Comparison of ENCODE assay signal across 8 cellular contexts in the genomic region with DNA sequence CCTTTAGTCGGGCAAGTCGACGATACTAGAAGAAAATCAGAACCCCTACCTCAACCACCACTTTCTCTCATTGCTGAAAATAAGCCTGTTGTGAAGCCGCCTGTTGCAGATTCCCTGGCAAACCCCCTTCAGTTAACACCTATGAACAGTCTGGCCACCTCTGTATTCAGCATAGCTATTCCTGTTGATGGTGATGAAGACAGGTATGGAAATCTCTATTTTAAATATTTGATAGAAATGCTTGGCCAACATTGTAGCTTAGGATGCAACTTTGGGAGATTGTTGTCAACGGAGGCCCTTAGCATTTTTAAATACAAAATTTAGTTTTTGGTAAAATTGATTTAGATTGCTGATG. TPM values are rescaled to one million over a fixed set of nuclear protein-coding genes. Genes with fewer than 3 reads are reported as not detected.
DNase-seq lines count a peak whose midpoint lies in the region; ATAC-seq and TF ChIP-seq lines count a peak whose summit lies in the region.

No MANE protein-coding gene starts in this region.

- H3K9me3 ChIP-seq in iPS DF 6.9 (ENCODE audit: control insufficient read depth, insufficient read depth, low read length) = no peaks in the 10 kb centered on the region

- TF ChIP-seq CTCF in activated B cell treated with CpG ODN at 0.5 μM for 24 hours (IDR thresholded peaks at IDR 0.05) = no peak

- no peak for ATAC-seq in activated B cell treated with CpG ODN at 0.5 μM for 24 hours (ENCODE audit: low read depth)
- ATAC-seq in stimulated activated naive B cell treated with anti-CD40 and anti-IgM and Interleukin-4, amounts not matched to agents 10 μg/mL and 1 μg/mL and 100 μg/mL, for 72 hours (replicated peaks) = no peak
- ATAC-seq in GM21515 (IDR thresholded peaks at IDR 0.05; ENCODE audit: unreplicated experiment) = no peak

- H3K4me3 ChIP-seq in iPS DF 6.9 (ENCODE audit: low read length) = peak overlapping the region; percentile 46

- H3K4me1 ChIP-seq in iPS DF 6.9 (ENCODE audit: control insufficient read depth, insufficient read depth, low read length) = no peaks in the 10 kb centered on the region

- H3K9me3 Mint-ChIP-seq in activated B cell treated with CpG ODN at 0.5 μM for 24 hours = no peaks in the 10 kb centered on the region
- H3K9me3 Mint-ChIP-seq in stimulated activated naive B cell treated with anti-CD40 and anti-IgM and Interleukin-4, amounts not matched to agents 10 μg/mL and 1 μg/mL and 100 μg/mL, for 72 hours = no peaks in the 10 kb centered on the region

- CTCF ChIA-PET in activated B cell treated with CpG ODN at 0.5 μM for 24 hours (lab: Charles Lee) = interaction anchor here (1.5 to 2.5 kb wide), 4 partner anchors 26 to 123 kb away, joined by 4 to 12 read pairs (median 8); no protein-coding TSS in a partner anchor

- no peaks in the 10 kb centered on the region for H3K36me3 ChIP-seq in iPS DF 6.9 (ENCODE audit: control insufficient read depth, insufficient read depth, low read length)

- no peaks in the 10 kb centered on the region for H3K27me3 Mint-ChIP-seq in activated B cell treated with CpG ODN at 0.5 μM for 24 hours
- H3K27me3 Mint-ChIP-seq in stimulated activated naive B cell treated with anti-CD40 and anti-IgM and Interleukin-4, amounts not matched to agents 10 μg/mL and 1 μg/mL and 100 μg/mL, for 72 hours = no peaks in the 10 kb centered on the region

- POLR2A ChIA-PET in activated B cell treated with CpG ODN at 0.5 μM for 24 hours (lab: Charles Lee) = interaction anchor here (0.7 to 7.0 kb wide), 3 partner anchors 9 to 27 kb away, joined by 3 to 157 read pairs (median 3); no protein-coding TSS in a partner anchor

- DNase-seq in NCI-H2107 treated with DMSO at 0.1 percent for 48 hours (lab: John Stamatoyannopoulos, UW; ENCODE audit: unreplicated experiment) (peak; percentile 17), NCI-H2107 (lab: John Stamatoyannopoulos, UW) (no peak), activated B cell treated with CpG ODN at 0.5 μM for 24 hours (no peak), iPS DF 6.9 (ENCODE audit: low read depth, low spot score) (no peak), NCI-H1048 (lab: John Stamatoyannopoulos, UW) (no peak), DMS153 treated with DMSO at 0.1 percent for 48 hours (lab: John Stamatoyannopoulos, UW; ENCODE audit: unreplicated experiment) (no peak)
- DNase-seq in stimulated activated naive B cell treated with anti-CD40 and anti-IgM and Interleukin-4, amounts not matched to agents 10 μg/mL and 1 μg/mL and 100 μg/mL, for 72 hours = no peak

- no CpG with 5 or more reads among the region's 5 CpGs for WGBS in iPS DF 6.9 (ENCODE audit: insufficient coverage, insufficient read length)

- intact Hi-C loops in activated B cell treated with CpG ODN at 0.5 μM for 24 hours (cut with micrococcal nuclease) = loop anchor here (5.0 kb wide), 1 partner anchor 39 kb away; no protein-coding TSS in a partner anchor

- H3K27ac Mint-ChIP-seq in activated B cell treated with CpG ODN at 0.5 μM for 24 hours = peak overlapping the region; percentile 65
- H3K27ac Mint-ChIP-seq in stimulated activated naive B cell treated with anti-CD40 and anti-IgM and Interleukin-4, amounts not matched to agents 10 μg/mL and 1 μg/mL and 100 μg/mL, for 72 hours = peak overlapping the region; percentile 89

- no peaks in the 10 kb centered on the region for H3K27me3 ChIP-seq in iPS DF 6.9 (ENCODE audit: control insufficient read depth, insufficient read depth, low read length)

- H3K4me3 Mint-ChIP-seq in activated B cell treated with CpG ODN at 0.5 μM for 24 hours = peak overlapping the region; percentile 94
- H3K4me3 Mint-ChIP-seq in stimulated activated naive B cell treated with anti-CD40 and anti-IgM and Interleukin-4, amounts not matched to agents 10 μg/mL and 1 μg/mL and 100 μg/mL, for 72 hours = peak overlapping the region; percentile 92 to 94

- H3K27ac ChIP-seq in iPS DF 6.9 (ENCODE audit: low read length) = no peak overlapping the region

- peaks cover 59% of the 10 kb centered on the region for H3K4me1 Mint-ChIP-seq in activated B cell treated with CpG ODN at 0.5 μM for 24 hours
- peaks cover 15 to 50% of the 10 kb centered on the region in 2 donors for H3K4me1 Mint-ChIP-seq in stimulated activated naive B cell treated with anti-CD40 and anti-IgM and Interleukin-4, amounts not matched to agents 10 μg/mL and 1 μg/mL and 100 μg/mL, for 72 hours

- H3K36me3 Mint-ChIP-seq in activated B cell treated with CpG ODN at 0.5 μM for 24 hours (ENCODE audit: low read depth) = peaks cover 60% of the 10 kb centered on the region
- H3K36me3 Mint-ChIP-seq in stimulated activated naive B cell treated with anti-CD40 and anti-IgM and Interleukin-4, amounts not matched to agents 10 μg/mL and 1 μg/mL and 100 μg/mL, for 72 hours = peaks cover 41 to 59% of the 10 kb centered on the region in 2 donors

RNA-seq across cellular contexts. Expression of a gene that starts 3.0 kb away (rescaled TPM):
- total RNA-seq in activated B cell treated with CpG ODN at 0.5 μM for 24 hours = 35.9 and 38.9 TPM in 2 replicates
